In genomic region chr4:19774690-19775256, GRCh38 we compare ENCODE assay signal across 16 cellular contexts.
"Had no signal": no experiment of that assay in that cellular context is flagged by ENCODE, and none has a peak within 500 bp of the region (broad histone marks: within the 10 kb centered on the region; RNA-seq: fewer than 3 reads in every experiment).

No MANE protein-coding gene starts in this region.

- H3K36me3 ChIP-seq: heart left ventricle, neutrophil, right lobe of liver, upper lobe of right lung had no signal

- H3K4me3 ChIP-seq: body of pancreas, heart left ventricle, mucosa of descending colon, right lobe of liver, testis, upper lobe of right lung had no signal

- H3K27me3 ChIP-seq: body of pancreas, foreskin keratinocyte, heart left ventricle, neutrophil, right lobe of liver, testis, upper lobe of right lung had no signal

- H3K9me3 ChIP-seq: body of pancreas, mucosa of descending colon, right lobe of liver, testis, upper lobe of right lung had no signal

- DNase-seq: activated B cell treated with CpG ODN at 0.5 μM for 24 hours; activated CD4-positive, alpha-beta T cell treated with anti-CD3 and anti-CD28 coated beads, Interleukin-2, amount 10 ng/mL, durations not matched to agents 24 days and 14 days; activated CD8-positive, alpha-beta memory T cell treated with anti-CD3 and anti-CD28 coated beads for 24 hours; activated naive CD4-positive, alpha-beta T cell treated with anti-CD3 and anti-CD28 coated beads for 36 hours; body of pancreas; foreskin keratinocyte; heart left ventricle; mammary epithelial cell; mucosa of descending colon; naive thymus-derived CD8-positive, alpha-beta T cell; right lobe of liver; stimulated activated CD4-positive, alpha-beta T cell treated with anti-CD3 and anti-CD28 coated beads, Interleukin-2, amount 100 ng/mL, for 24 hours; testis; upper lobe of right lung had no signal

- H3K27ac ChIP-seq: body of pancreas, foreskin keratinocyte, heart left ventricle, neutrophil, right lobe of liver, testis, upper lobe of right lung had no signal

- H3K4me1 ChIP-seq: body of pancreas, foreskin keratinocyte, right lobe of liver, testis, upper lobe of right lung had no signal

- ATAC-seq: activated T-helper 17 cell treated with anti-CD3 and anti-CD28 coated beads, Interleukin-2, amount 50 U/mL, for 72 hours; body of pancreas; foreskin keratinocyte; heart left ventricle; mucosa of descending colon; naive thymus-derived CD8-positive, alpha-beta T cell; right lobe of liver; upper lobe of right lung had no signal
